Comparison of ENCODE assay signal across 1 cellular context in genomic region chr20:51562334-51563140, GRCh38.
TF ChIP-seq lines count a peak whose summit lies in the region.

No MANE protein-coding gene starts in this region.

TF ChIP-seq in HepG2, 621 proteins besides CTCF, POLR2A, EP300 and RAD21 (continued from another document and continues in another):
- TF ChIP-seq PRDM15 (CRISPR knock-in tag; IDR thresholded peaks at IDR 0.05): peak; percentile 44
- 0 out of 2 replicates have a peak, but pooled peaks have one; percentile 39 for TF ChIP-seq ZNF558 (CRISPR knock-in tag; IDR thresholded peaks at IDR 0.05; ENCODE audit: borderline replicate concordance)
- TF ChIP-seq ZFP41 (CRISPR knock-in tag; IDR thresholded peaks at IDR 0.05; ENCODE audit: borderline replicate concordance): no peak; the same call in 1 of the 2 replicates
- TF ChIP-seq ZNF552 (CRISPR knock-in tag; IDR thresholded peaks at IDR 0.05; ENCODE audit: borderline replicate concordance): no peak
- TF ChIP-seq CHD2 (IDR thresholded peaks at IDR 0.05; ENCODE audit: low read depth, low read length): no peak
- TF ChIP-seq TOE1 (CRISPR knock-in tag; IDR thresholded peaks at IDR 0.05): no peak
- TF ChIP-seq TEAD2 (CRISPR knock-in tag; IDR thresholded peaks at IDR 0.05): no peak
- TF ChIP-seq EED (CRISPR knock-in tag; IDR thresholded peaks at IDR 0.05): peak; percentile 58; the same call in 1 of the 2 replicates
- TF ChIP-seq ZBTB40 (IDR thresholded peaks at IDR 0.05): no peak
- no peak for TF ChIP-seq ZBTB40 (CRISPR knock-in tag; IDR thresholded peaks at IDR 0.05)
- TF ChIP-seq NFE2 (CRISPR knock-in tag; IDR thresholded peaks at IDR 0.05): no peak
- TF ChIP-seq HMGXB4 (CRISPR knock-in tag; IDR thresholded peaks at IDR 0.05; ENCODE audit: borderline replicate concordance in 1 of 2, low read depth in 1 of 2): peak in 1 of 2 experiments; percentile 75; a peak in 2 of 4 replicates
- peak; percentile 83 for TF ChIP-seq ZNF687 (CRISPR knock-in tag; IDR thresholded peaks at IDR 0.05)
- 0 out of 2 replicates have a peak, but pooled peaks have one; percentile 37 for TF ChIP-seq TOPORS (CRISPR knock-in tag; IDR thresholded peaks at IDR 0.05)
- TF ChIP-seq ZNF282 (IDR thresholded peaks at IDR 0.05; ENCODE audit: partially characterized antibody): no peak
- no peak for TF ChIP-seq SMYD3 (CRISPR knock-in tag; IDR thresholded peaks at IDR 0.05)
- TF ChIP-seq ZNF549 (CRISPR knock-in tag; IDR thresholded peaks at IDR 0.05): no peak
- no peak for TF ChIP-seq ZBTB39 (CRISPR knock-in tag; IDR thresholded peaks at IDR 0.05)
- TF ChIP-seq ELF1 (CRISPR knock-in tag; IDR thresholded peaks at IDR 0.05): no peak
- no peak for TF ChIP-seq ZNF703 (CRISPR knock-in tag; IDR thresholded peaks at IDR 0.05; ENCODE audit: borderline replicate concordance)
- no peak for TF ChIP-seq ZNF878 (CRISPR knock-in tag; IDR thresholded peaks at IDR 0.05)
- TF ChIP-seq ZNF788 (CRISPR knock-in tag; IDR thresholded peaks at IDR 0.05; ENCODE audit: borderline replicate concordance): 0 out of 2 replicates have a peak, but pooled peaks have one; percentile 49
- TF ChIP-seq MYNN (CRISPR knock-in tag; IDR thresholded peaks at IDR 0.05; ENCODE audit: low read depth): no peak
- peak; percentile 67 for TF ChIP-seq STAG1 (CRISPR knock-in tag; IDR thresholded peaks at IDR 0.05)
- no peak for TF ChIP-seq AFF4 (CRISPR knock-in tag; IDR thresholded peaks at IDR 0.05)
- peak; percentile 40; the same call in 1 of the 2 replicates for TF ChIP-seq MYC (CRISPR knock-in tag; IDR thresholded peaks at IDR 0.05; ENCODE audit: borderline replicate concordance)
- TF ChIP-seq ARNT2 (CRISPR knock-in tag; IDR thresholded peaks at IDR 0.05; ENCODE audit: low read depth): peak; percentile 53
- TF ChIP-seq TGIF2 (CRISPR knock-in tag; IDR thresholded peaks at IDR 0.05): peak; percentile 22; the same call in 1 of the 2 replicates
- TF ChIP-seq ESRRA (CRISPR knock-in tag; IDR thresholded peaks at IDR 0.05; ENCODE audit: low read depth): 0 out of 2 replicates have a peak, but pooled peaks have one; percentile 42
